Comparison of ENCODE assay signal across 18 cellular contexts in genomic region chr20:25394276-25394675, GRCh38.
"Had no signal": no experiment of that assay in that cellular context is flagged by ENCODE, and none has a peak within 500 bp of the region (broad histone marks: within the 10 kb centered on the region; RNA-seq: fewer than 3 reads in every experiment).

No MANE protein-coding gene starts in this region.

- H3K27ac ChIP-seq: gastrocnemius medialis, heart left ventricle, neutrophil, parathyroid adenoma, tibial nerve, uterus had no signal

- DNase-seq: activated CD4-positive, alpha-beta T cell treated with anti-CD3 and anti-CD28 coated beads, Interleukin-2, amount 50 U/mL, for 1 hour; activated CD8-positive, alpha-beta memory T cell treated with anti-CD3 and anti-CD28 coated beads, Interleukin-2, amount 50 U/mL, for 4 hours; activated naive CD4-positive, alpha-beta T cell treated with anti-CD3 and anti-CD28 coated beads for 36 hours; activated T-cell treated with anti-CD3 and anti-CD28 coated beads, Interleukin-2, amount 50 U/mL, for 4 hours; gastrocnemius medialis; heart left ventricle; kidney glomerular epithelial cell; left ventricle myocardium superior; mucosa of descending colon; naive B cell; stimulated activated naive B cell treated with anti-CD40 and anti-IgM and Interleukin-4, amounts not matched to agents 10 μg/mL and 1 μg/mL and 100 μg/mL, for 72 hours; T-helper 1 cell; T1000; uterus had no signal

- H3K4me1 ChIP-seq: parathyroid adenoma, uterus had no signal

- H3K9ac ChIP-seq: parathyroid adenoma had no signal

- H3K36me3 ChIP-seq: gastrocnemius medialis, heart left ventricle, neutrophil, tibial nerve, uterus had no signal

- H3K9me3 ChIP-seq: gastrocnemius medialis, heart left ventricle, mucosa of descending colon, neutrophil, tibial nerve, uterus had no signal

- FAIRE-seq: colon had no signal

- H3K4me3 ChIP-seq: gastrocnemius medialis, heart left ventricle, mucosa of descending colon, tibial nerve, uterus had no signal

- H3K27me3 ChIP-seq: gastrocnemius medialis, heart left ventricle, tibial nerve, uterus had no signal

- H2AFZ ChIP-seq: parathyroid adenoma had no signal
